ENCODE assay signal across 10 cellular contexts in the genomic region with DNA sequence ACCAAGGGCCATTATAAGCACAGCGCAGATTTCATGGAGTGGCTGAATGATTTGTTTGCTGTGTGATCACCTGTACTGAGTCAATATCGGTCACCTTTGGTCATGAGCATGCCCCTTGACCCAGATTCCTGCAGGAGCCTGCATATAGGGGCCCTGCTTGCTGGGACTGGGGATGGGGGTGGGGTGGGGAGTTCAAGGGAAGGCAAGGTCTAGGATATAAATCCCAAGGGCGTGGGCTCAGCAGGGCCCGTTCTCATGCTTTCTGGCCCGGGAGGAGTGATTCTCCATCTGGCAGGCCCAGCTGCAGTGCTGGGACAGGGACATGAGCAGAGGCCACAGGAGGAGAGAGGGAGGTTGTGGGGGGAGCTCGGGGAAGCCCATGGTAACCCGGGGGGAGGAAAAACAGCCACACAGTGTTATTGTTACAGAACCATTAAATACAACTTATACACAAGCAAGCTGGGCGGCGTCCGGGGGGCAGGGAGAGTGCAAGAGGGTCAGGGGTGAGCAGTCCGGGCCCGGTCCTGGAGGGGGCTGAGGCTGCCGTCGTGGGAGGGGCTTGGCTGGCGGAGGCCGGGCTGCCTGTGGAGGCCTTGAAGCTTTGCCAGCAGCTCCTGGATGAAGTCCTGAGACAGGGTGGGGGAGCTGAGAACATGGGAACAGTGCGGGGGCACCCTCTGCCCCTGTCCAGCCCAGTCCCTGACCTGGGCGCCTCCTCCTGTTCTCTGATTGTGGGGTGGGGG. TPM values are rescaled to one million over a fixed set of nuclear protein-coding genes. Genes with fewer than 3 reads are reported as not detected.
A peak's percentile ranks its signal among the peaks of the same experiment; 100 is the strongest.
DNase-seq lines count a peak whose midpoint lies in the region; ATAC-seq, FAIRE-seq and TF ChIP-seq lines count a peak whose summit lies in the region.
"Had no signal": no experiment of that assay in that cellular context is flagged by ENCODE, and none has a peak within 500 bp of the region (broad histone marks: within the 10 kb centered on the region; RNA-seq: fewer than 3 reads in every experiment).

No MANE protein-coding gene starts in this region.

- peak; percentile 67 to 70 for ATAC-seq in left cardiac atrium
- peak; percentile 55 to 76 (median 73) for ATAC-seq in pancreas

- H3K27ac ChIP-seq in pancreas = peak overlapping the region in 3 of 4 donors; percentile 28 to 51 (median 33)

- no peaks in the 10 kb centered on the region for H3K27me3 ChIP-seq in adipocyte (replicated peaks; ENCODE audit: control insufficient read depth, insufficient read depth, low read length)
- H3K27me3 ChIP-seq in pancreas = no peaks in the 10 kb centered on the region

- no peak for FAIRE-seq in pancreas (lab: Jason Lieb, UNC)

- TF ChIP-seq CTCF in pancreas (IDR thresholded peaks at IDR 0.05) = no peak

- H3K9ac ChIP-seq in adipocyte (ENCODE audit: low read length) = peak overlapping the region; percentile 79

- 19 to 22% methylated on average over 18 of the region's 18 CpGs for WGBS in pancreas, 2 donors

- H3K36me3 ChIP-seq in adipocyte (ENCODE audit: control insufficient read depth, insufficient read depth, low read length, severe bottlenecking) = no peaks in the 10 kb centered on the region
- no peaks in the 10 kb centered on the region for H3K36me3 ChIP-seq in pancreas

- intact Hi-C loops in left cardiac atrium (cut with DNase I) (no loop called here), pancreas (cut with DNase I) (no loop called here)

- DNase-seq in D341Med (ENCODE audit: low spot score) = peak; percentile 60
- DNase-seq in adipocyte (ENCODE audit: low read depth) = no peak
- DNase-seq in left cardiac atrium = peak; percentile 85
- peak; percentile 62 to 88 (median 74) for DNase-seq in pancreas
- DNase-seq in NCI-H187 (lab: John Stamatoyannopoulos, UW) = no peak
- no peak for DNase-seq in 8988T
- no peak for DNase-seq in kidney glomerular epithelial cell (lab: John Stamatoyannopoulos, UW)
- DNase-seq in activated gamma-delta T cell (lab: John Stamatoyannopoulos, UW) = no peak
- DNase-seq: CD4-positive, alpha-beta T cell; GOT3 had no signal

- H3K9me3 ChIP-seq in adipocyte (ENCODE audit: control insufficient read depth, low read length) (no peaks in the 10 kb centered on the region), pancreas (no peaks in the 10 kb centered on the region)

- no peak overlapping the region for H3K4me3 ChIP-seq in adipocyte (ENCODE audit: low read length)
- H3K4me3 ChIP-seq in pancreas = no peak overlapping the region

- H3K4me1 ChIP-seq in adipocyte (ENCODE audit: control insufficient read depth, insufficient read depth, low read length) (peaks cover 43% of the 10 kb centered on the region), pancreas (peaks cover 0 to 15% (median 5%) of the 10 kb centered on the region in 3 donors)

RNA-seq across cellular contexts. Expression of gene PPP1R14A, which starts 5.2 kb away (rescaled TPM):
- total RNA-seq in left cardiac atrium (10 to 100 TPM; 34.4 to 67.0 TPM), pancreas (10 to 100 TPM in 1 of 6 donors, 1 to 10 TPM in 5; 6.9 to 15.2 (median 8.1) TPM)
- 10 to 100 TPM; 31.4 to 42.8 TPM for polyA plus RNA-seq in pancreas
- total RNA-seq: CD4-positive, alpha-beta T cell had no signal

RNA-seq across cellular contexts. Expression of gene SPINT2, which starts 13.4 kb away (rescaled TPM):
- total RNA-seq in left cardiac atrium = 10 to 100 TPM in 1 of 2 donors, 1 to 10 TPM in 1; 8.6 to 13.6 TPM
- 100 to 1,000 TPM; 121 to 239 (median 152) TPM for total RNA-seq in pancreas
- polyA plus RNA-seq in pancreas = 100 to 1,000 TPM; 178 to 337 TPM

RNA-seq across cellular contexts. Expression of gene DPF1, which starts 27.0 kb away (rescaled TPM):
- total RNA-seq in left cardiac atrium (under 1 TPM in 1 of 2 donors, not detected in 1; 0.26 TPM), pancreas (under 1 TPM in 1 of 6 donors, not detected in 5; 0.37 TPM)
- polyA plus RNA-seq in pancreas = under 1 TPM; 0.19 to 0.26 TPM
- total RNA-seq: CD4-positive, alpha-beta T cell had no signal

RNA-seq across cellular contexts. Expression of gene C19orf33, which starts 53.1 kb away (rescaled TPM):
- total RNA-seq in left cardiac atrium (1 to 10 TPM; 2.1 to 5.9 TPM), pancreas (1 to 10 TPM in 5 of 6 donors, under 1 TPM in 1; 0.59 to 6.7 (median 3.0) TPM)
- 10 to 100 TPM; 13.1 to 19.4 TPM for polyA plus RNA-seq in pancreas
- total RNA-seq: CD4-positive, alpha-beta T cell had no signal

Comparison
In these comparisons a context has a peak if more than half of its experiments do, and no peak if none do; other contexts are left out.
1. DNase-seq: peak in D341Med (single experiment), left cardiac atrium (single experiment) and pancreas (6 of 6); none in adipocyte (single experiment), NCI-H187 (0 of 2), 8988T (single experiment), kidney glomerular epithelial cell (single experiment) and activated gamma-delta T cell (single experiment).
2. RNA of gene SPINT2, which starts 13.4 kb away (total RNA-seq): 121 to 239 TPM in pancreas; 8.6 to 13.6 TPM in left cardiac atrium; every median in the first group is over 4 times any median in the second.